ENCODE assay signal across 13 cellular contexts in genomic region chr6:158071121-158072082, GRCh38.
DNase-seq lines count a peak whose midpoint lies in the region; ATAC-seq and TF ChIP-seq lines count a peak whose summit lies in the region.
"Had no signal": no experiment of that assay in that cellular context is flagged by ENCODE, and none has a peak within 500 bp of the region (broad histone marks: within the 10 kb centered on the region; RNA-seq: fewer than 3 reads in every experiment).

No MANE protein-coding gene starts in this region.

- H3K36me3 Mint-ChIP-seq in natural killer cell treated with Interleukin-12 subunit alpha and Interleukin-12 subunit beta and Interleukin-15 and Interleukin-18, amount 100 ng/mL, for 72 hours, result no peaks in the 10 kb centered on the region

- H3K79me2 ChIP-seq in ACC112 (ENCODE audit: control insufficient read depth, insufficient read depth, low read length, unreplicated experiment) (peaks cover 2% of the 10 kb centered on the region), mammary epithelial cell (ENCODE audit: insufficient read depth, low read length) (no peaks in the 10 kb centered on the region)

- no peak overlapping the region for H3K4me2 ChIP-seq in mammary epithelial cell (ENCODE audit: insufficient read depth, low read depth, low read length)
- H3K4me2 ChIP-seq: smooth muscle cell had no signal

- H3K27me3 ChIP-seq in ACC112 (ENCODE audit: insufficient read depth, low read length) (no peaks in the 10 kb centered on the region), H7 (ENCODE audit: control insufficient read depth, insufficient read depth, low read length) (no peaks in the 10 kb centered on the region), brain microvascular endothelial cell (replicated peaks) (no peaks in the 10 kb centered on the region), mammary epithelial cell (ENCODE audit: insufficient read depth, low read length) (no peaks in the 10 kb centered on the region)
- H3K27me3 ChIP-seq: stomach had no signal

- H3K27ac Mint-ChIP-seq in natural killer cell treated with Interleukin-12 subunit alpha and Interleukin-12 subunit beta and Interleukin-15 and Interleukin-18, amount 100 ng/mL, for 72 hours, result peak overlapping the region in 1 of 2 donors; percentile 73
- H3K27ac Mint-ChIP-seq: activated T-cell treated with anti-CD3 and anti-CD28 coated beads, Interleukin-2, amount 50 U/mL, for 72 hours had no signal

- CTCF ChIA-PET in mammary epithelial cell (lab: Charles Lee; ENCODE audit: low non-redundant PET), result no interaction called here

- peaks cover 29 to 36% of the 10 kb centered on the region in 2 donors for H3K4me1 Mint-ChIP-seq in natural killer cell treated with Interleukin-12 subunit alpha and Interleukin-12 subunit beta and Interleukin-15 and Interleukin-18, amount 100 ng/mL, for 72 hours (ENCODE audit: low read depth in 2 of 2)

- H2AFZ ChIP-seq in ACC112 (ENCODE audit: low read length, unreplicated experiment), result no peak overlapping the region
- H2AFZ ChIP-seq in mammary epithelial cell (ENCODE audit: low read depth, low read length), result no peak overlapping the region

- H3K9me3 ChIP-seq in mammary epithelial cell (replicated peaks; ENCODE audit: insufficient read depth, low read length), result no peaks in the 10 kb centered on the region
- H3K9me3 ChIP-seq: stomach had no signal

- peak overlapping the region; percentile 51 for H3K27ac ChIP-seq in ACC112 (ENCODE audit: low read depth, low read length)
- peak overlapping the region; percentile 47 for H3K27ac ChIP-seq in brain microvascular endothelial cell
- no peak overlapping the region for H3K27ac ChIP-seq in mammary epithelial cell (ENCODE audit: insufficient read depth, low read depth, low read length)
- H3K27ac ChIP-seq: HL-60 had no signal

- WGBS in mammary epithelial cell (ENCODE audit: low coverage, missing lambda C conversion rate), result 87% methylated on average over 25 of the region's 34 CpGs

- no peak overlapping the region for H3K9ac ChIP-seq in mammary epithelial cell (ENCODE audit: insufficient read depth, low read length)

- TF ChIP-seq CTCF in brain microvascular endothelial cell (IDR thresholded peaks at IDR 0.05; ENCODE audit: low read depth, low read length, missing control alignments), result no peak
- TF ChIP-seq CTCF in mammary epithelial cell (conservative IDR thresholded peaks at IDR 0.05 in 1 of 2, IDR thresholded peaks at IDR 0.05 in 1 of 2; ENCODE audit: extremely low read depth in 1 of 2, insufficient read depth in 1 of 2, low read depth in 1 of 2, low read length in 2 of 2), result no peak

- H3K27me3 Mint-ChIP-seq in natural killer cell treated with Interleukin-12 subunit alpha and Interleukin-12 subunit beta and Interleukin-15 and Interleukin-18, amount 100 ng/mL, for 72 hours, result no peaks in the 10 kb centered on the region

- intact Hi-C loops in mammary epithelial cell (cut with micrococcal nuclease), result loop anchor here (1.0 to 5.0 kb wide), 4 partner anchors 88 to 427 kb away; no protein-coding TSS in a partner anchor

- H3K4me3 ChIP-seq in ACC112 (ENCODE audit: low read depth, low read length) (no peak overlapping the region), H7 (ENCODE audit: insufficient read depth, low read depth, low read length) (no peak overlapping the region), brain microvascular endothelial cell (ENCODE audit: low read depth, low read length) (no peak overlapping the region), mammary epithelial cell (replicated peaks in 1 of 3; ENCODE audit: insufficient read depth in 1 of 3, low read depth in 2 of 3, low read length in 3 of 3) (no peak overlapping the region)
- H3K4me3 ChIP-seq: smooth muscle cell, stomach had no signal

- in situ Hi-C loops in brain microvascular endothelial cell (cut with HindIII; ENCODE audit: low pct_ligation_motif_present, low sequenced_read_pairs) (no loop called here), mammary epithelial cell (cut with MboI; ENCODE audit: low sequenced_read_pairs in 2 of 2) (no loop called here)

- dilution Hi-C loops in mammary epithelial cell (cut with HindIII; ENCODE audit: low sequenced_read_pairs), result no loop called here

- H3K4me1 ChIP-seq in ACC112 (ENCODE audit: control insufficient read depth, insufficient read depth, low read length, unreplicated experiment), result peaks cover 38% of the 10 kb centered on the region
- peaks cover 26% of the 10 kb centered on the region for H3K4me1 ChIP-seq in mammary epithelial cell (ENCODE audit: insufficient read depth, low read length)

- H3K36me3 ChIP-seq in ACC112 (ENCODE audit: insufficient read depth, low read length) (peaks cover 16% of the 10 kb centered on the region), H7 (replicated peaks; ENCODE audit: control insufficient read depth, insufficient read depth, low read length) (peaks cover 2% of the 10 kb centered on the region), brain microvascular endothelial cell (replicated peaks) (peaks cover 91% of the 10 kb centered on the region), mammary epithelial cell (ENCODE audit: insufficient read depth, low read length) (peaks cover 4% of the 10 kb centered on the region)

- H3K9me3 Mint-ChIP-seq in natural killer cell treated with Interleukin-12 subunit alpha and Interleukin-12 subunit beta and Interleukin-15 and Interleukin-18, amount 100 ng/mL, for 72 hours, result no peaks in the 10 kb centered on the region
- H3K9me3 Mint-ChIP-seq: activated T-cell treated with anti-CD3 and anti-CD28 coated beads, Interleukin-2, amount 50 U/mL, for 72 hours; T-helper 1 cell treated with Interleukin-12 subunit alpha and Interleukin-12 subunit beta and Interleukin-4 antibody, amounts not matched to agents 30 μg/mL and 1 μg/mL, for 36 hours had no signal

- ATAC-seq in natural killer cell treated with Interleukin-12 subunit alpha and Interleukin-12 subunit beta and Interleukin-15 and Interleukin-18, amount 100 ng/mL, for 72 hours, result no peak

- no TSS peak for BruUV-seq in mammary epithelial cell (replicated peaks; lab: Mats Ljungman, UMichigan)

- H3K4me3 Mint-ChIP-seq in natural killer cell treated with Interleukin-12 subunit alpha and Interleukin-12 subunit beta and Interleukin-15 and Interleukin-18, amount 100 ng/mL, for 72 hours, result no peak overlapping the region
- H3K4me3 Mint-ChIP-seq: activated T-cell treated with anti-CD3 and anti-CD28 coated beads, Interleukin-2, amount 50 U/mL, for 72 hours; T-helper 1 cell treated with Interleukin-12 subunit alpha and Interleukin-12 subunit beta and Interleukin-4 antibody, amounts not matched to agents 30 μg/mL and 1 μg/mL, for 36 hours had no signal

- DNase-seq in H7 (peak; percentile 53), brain microvascular endothelial cell (no peak), mammary epithelial cell (no peak), NCI-H146 treated with DMSO at 0.1 percent for 48 hours (lab: John Stamatoyannopoulos, UW; ENCODE audit: unreplicated experiment) (no peak), NCI-H510A treated with DMSO at 0.1 percent for 48 hours (lab: John Stamatoyannopoulos, UW) (no peak), NCI-H526 (lab: John Stamatoyannopoulos, UW) (no peak)
- peak; percentile 56 for DNase-seq in natural killer cell treated with Interleukin-12 subunit alpha and Interleukin-12 subunit beta and Interleukin-15 and Interleukin-18, amount 100 ng/mL, for 72 hours (ENCODE audit: low spot score)

- no peaks in the 10 kb centered on the region for H4K20me1 ChIP-seq in mammary epithelial cell (ENCODE audit: insufficient read depth, low read length)

Comparison
In these comparisons a context has a peak if more than half of its experiments do, and no peak if none do; other contexts are left out.
1. DNase-seq: peak in H7 (single experiment) and natural killer cell treated with Interleukin-12 subunit alpha and Interleukin-12 subunit beta and Interleukin-15 and Interleukin-18, amount 100 ng/mL, for 72 hours (single experiment); none in brain microvascular endothelial cell (single experiment), mammary epithelial cell (single experiment), NCI-H146 treated with DMSO at 0.1 percent for 48 hours (single experiment), NCI-H510A treated with DMSO at 0.1 percent for 48 hours (single experiment) and NCI-H526 (0 of 2).